In the genomic region with DNA sequence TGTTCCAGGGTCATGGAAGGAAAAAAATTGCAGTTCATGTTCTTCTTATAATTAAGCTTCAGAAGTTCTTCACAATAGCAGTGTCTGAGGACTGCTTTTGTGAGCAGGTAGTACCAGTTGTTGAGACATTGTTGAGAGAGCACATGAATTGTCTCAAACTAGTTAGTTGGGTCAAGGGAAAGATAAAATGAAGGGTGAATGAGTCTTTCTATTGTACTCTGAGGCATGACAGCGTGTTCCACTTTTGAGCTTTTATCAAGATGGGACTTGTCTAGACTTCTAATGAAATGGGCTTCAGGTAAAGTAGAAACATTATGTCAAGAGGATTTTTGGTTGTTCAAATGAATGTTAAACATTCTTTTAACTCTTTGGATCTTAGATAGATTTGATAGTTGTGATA, we compare ENCODE assay signal across 16 cellular contexts. TPM values are rescaled to one million over a fixed set of nuclear protein-coding genes. Genes with fewer than 3 reads are reported as not detected.
DNase-seq lines count a peak whose midpoint lies in the region; ATAC-seq, FAIRE-seq and TF ChIP-seq lines count a peak whose summit lies in the region.
"Had no signal": no experiment of that assay in that cellular context is flagged by ENCODE, and none has a peak within 500 bp of the region (broad histone marks: within the 10 kb centered on the region; RNA-seq: fewer than 3 reads in every experiment).

No MANE protein-coding gene starts in this region.

- H3K4me3 Mint-ChIP-seq in WTC11, result no peak overlapping the region
- H3K4me3 Mint-ChIP-seq in immature natural killer cell, result peak overlapping the region in 2 of 5 donors; percentile 12 to 24
- H3K4me3 Mint-ChIP-seq in type B pancreatic cell, result peak overlapping the region; percentile 50
- H3K4me3 Mint-ChIP-seq: neural crest cell had no signal

- H3K9me2 ChIP-seq in MM.1S (replicated peaks; ENCODE audit: insufficient read depth, low read length), result no peaks in the 10 kb centered on the region

- H3K4me2 ChIP-seq in MM.1S (ENCODE audit: low read depth, low read length), result no peak overlapping the region

- intact Hi-C loops in Right ventricle myocardium superior (cut with DNase I), result no loop called here
- intact Hi-C loops in cardiac septum (cut with DNase I), result no loop called here

- peaks cover 15% of the 10 kb centered on the region for H3K4me1 ChIP-seq in MM.1S (ENCODE audit: low read length)

- H3K27me3 Mint-ChIP-seq in WTC11 (ENCODE audit: low read depth) (no peaks in the 10 kb centered on the region), immature natural killer cell (ENCODE audit: low read depth in 3 of 3) (peaks cover 0 to 3% (median 0%) of the 10 kb centered on the region in 3 donors), type B pancreatic cell (no peaks in the 10 kb centered on the region)

- no peaks in the 10 kb centered on the region for H3K27me3 ChIP-seq in MM.1S (replicated peaks; ENCODE audit: insufficient read depth, low read length)
- H3K27me3 ChIP-seq: thyroid gland had no signal

- H3K27ac ChIP-seq in MM.1S (ENCODE audit: low read length), result no peak overlapping the region
- H3K27ac ChIP-seq: thyroid gland had no signal

- ATAC-seq in Right ventricle myocardium superior (ENCODE audit: poor library complexity) (peak; percentile 3), WTC11 (no peak)

- no peaks in the 10 kb centered on the region for H4K20me1 ChIP-seq in MM.1S (ENCODE audit: insufficient read depth, low read length)

- H3K27ac Mint-ChIP-seq in WTC11, result peak overlapping the region; percentile 92
- peak overlapping the region in 5 of 6 donors; percentile 17 to 71 (median 39) for H3K27ac Mint-ChIP-seq in immature natural killer cell
- peak overlapping the region; percentile 42 for H3K27ac Mint-ChIP-seq in type B pancreatic cell

- no peak for TF ChIP-seq CTCF in WTC11 (IDR thresholded peaks at IDR 0.05)
- TF ChIP-seq CTCF in type B pancreatic cell (conservative IDR thresholded peaks at IDR 0.05), result no peak
- no peak for TF ChIP-seq CTCF in MM.1S (IDR thresholded peaks at IDR 0.05; ENCODE audit: low read length)
- no peak for TF ChIP-seq CTCF in D721Med (IDR thresholded peaks at IDR 0.05; ENCODE audit: insufficient read depth, missing control alignments)

- H3K36me3 ChIP-seq in MM.1S (replicated peaks; ENCODE audit: insufficient read depth, low read length), result no peaks in the 10 kb centered on the region
- H3K36me3 ChIP-seq: thyroid gland had no signal

- peaks cover 79% of the 10 kb centered on the region for H3K79me2 ChIP-seq in MM.1S (ENCODE audit: low read length)

- H3K9ac ChIP-seq in MM.1S (ENCODE audit: low read length), result no peak overlapping the region

- H3K9me3 ChIP-seq in MM.1S (replicated peaks; ENCODE audit: insufficient read depth, low read length), result no peaks in the 10 kb centered on the region
- H3K9me3 ChIP-seq: thyroid gland had no signal

- CTCF ChIA-PET in WTC11 (lab: Charles Lee), result no interaction called here

- POLR2A ChIA-PET in WTC11 (lab: Charles Lee), result no interaction called here

- H3K9me3 Mint-ChIP-seq in WTC11, result peaks cover 12% of the 10 kb centered on the region
- no peaks in the 10 kb centered on the region for H3K9me3 Mint-ChIP-seq in immature natural killer cell
- H3K9me3 Mint-ChIP-seq in type B pancreatic cell, result no peaks in the 10 kb centered on the region
- H3K9me3 Mint-ChIP-seq: neural crest cell had no signal

- H3K4me1 Mint-ChIP-seq in WTC11 (peaks cover 26% of the 10 kb centered on the region), immature natural killer cell (peaks cover 51 to 60% of the 10 kb centered on the region in 2 donors), type B pancreatic cell (ENCODE audit: unreplicated experiment) (peaks cover 25% of the 10 kb centered on the region)

- no peak overlapping the region for H3K4me3 ChIP-seq in MM.1S (ENCODE audit: low read length)
- H3K4me3 ChIP-seq: thyroid gland had no signal

- no peak for DNase-seq in Right ventricle myocardium superior
- DNase-seq in cardiac septum (ENCODE audit: low spot score), result no peak
- no peak for DNase-seq in WTC11 (ENCODE audit: low spot score)
- no peak for DNase-seq in immature natural killer cell
- no peak for DNase-seq in type B pancreatic cell (ENCODE audit: extremely low spot score, unreplicated experiment)
- no peak for DNase-seq in H4 (ENCODE audit: low spot score)
- DNase-seq in MM.1S, result no peak
- no peak for DNase-seq in D721Med (ENCODE audit: insufficient read length, low spot score)
- DNase-seq: activated CD4-positive, alpha-beta T cell treated with anti-CD3 and anti-CD28 coated beads for 48 hours; activated gamma-delta T cell treated with Interleukin-2 at 50 U/mL for 16 hours; central memory CD4-positive, alpha-beta T cell; DMS53; glutamatergic neuron; small intestine; thyroid gland had no signal

- peaks cover 7% of the 10 kb centered on the region; the same call in 1 of the 2 replicates for H3F3A ChIP-seq in MM.1S (ENCODE audit: insufficient read depth, low read length)

- peaks cover 8% of the 10 kb centered on the region; the same call in 1 of the 2 replicates for H3K36me3 Mint-ChIP-seq in WTC11
- H3K36me3 Mint-ChIP-seq in immature natural killer cell, result no peaks in the 10 kb centered on the region
- H3K36me3 Mint-ChIP-seq in type B pancreatic cell, result peaks cover 13% of the 10 kb centered on the region

- no peak overlapping the region for H2AFZ ChIP-seq in MM.1S (ENCODE audit: low read length)

- no peak for FAIRE-seq in D721Med (lab: Jason Lieb, UNC)
- FAIRE-seq: small intestine had no signal

TF ChIP-seq in WTC11, 78 proteins besides CTCF, POLR2A, EP300 and RAD21:
- no peak for TF ChIP-seq SOX15 (CRISPR knock-in tag; IDR thresholded peaks at IDR 0.05)
- no peak for TF ChIP-seq NR3C1 (CRISPR knock-in tag; conservative IDR thresholded peaks at IDR 0.05; ENCODE audit: low read depth)
- TF ChIP-seq, protein P1, sequence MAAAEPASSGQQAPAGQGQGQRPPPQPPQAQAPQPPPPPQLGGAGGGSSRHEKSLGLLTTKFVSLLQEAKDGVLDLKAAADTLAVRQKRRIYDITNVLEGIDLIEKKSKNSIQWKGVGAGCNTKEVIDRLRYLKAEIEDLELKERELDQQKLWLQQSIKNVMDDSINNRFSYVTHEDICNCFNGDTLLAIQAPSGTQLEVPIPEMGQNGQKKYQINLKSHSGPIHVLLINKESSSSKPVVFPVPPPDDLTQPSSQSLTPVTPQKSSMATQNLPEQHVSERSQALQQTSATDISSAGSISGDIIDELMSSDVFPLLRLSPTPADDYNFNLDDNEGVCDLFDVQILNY (CRISPR knock-in tag; IDR thresholded peaks at IDR 0.05), result no peak
- TF ChIP-seq SMAD3 (CRISPR knock-in tag; IDR thresholded peaks at IDR 0.05; ENCODE audit: borderline replicate concordance), result no peak
- TF ChIP-seq, protein P2, sequence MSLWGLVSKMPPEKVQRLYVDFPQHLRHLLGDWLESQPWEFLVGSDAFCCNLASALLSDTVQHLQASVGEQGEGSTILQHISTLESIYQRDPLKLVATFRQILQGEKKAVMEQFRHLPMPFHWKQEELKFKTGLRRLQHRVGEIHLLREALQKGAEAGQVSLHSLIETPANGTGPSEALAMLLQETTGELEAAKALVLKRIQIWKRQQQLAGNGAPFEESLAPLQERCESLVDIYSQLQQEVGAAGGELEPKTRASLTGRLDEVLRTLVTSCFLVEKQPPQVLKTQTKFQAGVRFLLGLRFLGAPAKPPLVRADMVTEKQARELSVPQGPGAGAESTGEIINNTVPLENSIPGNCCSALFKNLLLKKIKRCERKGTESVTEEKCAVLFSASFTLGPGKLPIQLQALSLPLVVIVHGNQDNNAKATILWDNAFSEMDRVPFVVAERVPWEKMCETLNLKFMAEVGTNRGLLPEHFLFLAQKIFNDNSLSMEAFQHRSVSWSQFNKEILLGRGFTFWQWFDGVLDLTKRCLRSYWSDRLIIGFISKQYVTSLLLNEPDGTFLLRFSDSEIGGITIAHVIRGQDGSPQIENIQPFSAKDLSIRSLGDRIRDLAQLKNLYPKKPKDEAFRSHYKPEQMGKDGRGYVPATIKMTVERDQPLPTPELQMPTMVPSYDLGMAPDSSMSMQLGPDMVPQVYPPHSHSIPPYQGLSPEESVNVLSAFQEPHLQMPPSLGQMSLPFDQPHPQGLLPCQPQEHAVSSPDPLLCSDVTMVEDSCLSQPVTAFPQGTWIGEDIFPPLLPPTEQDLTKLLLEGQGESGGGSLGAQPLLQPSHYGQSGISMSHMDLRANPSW (CRISPR knock-in tag; conservative IDR thresholded peaks at IDR 0.05; ENCODE audit: low read depth), result no peak
- no peak for TF ChIP-seq MXD4 (CRISPR knock-in tag; IDR thresholded peaks at IDR 0.05; ENCODE audit: borderline replicate concordance)
- TF ChIP-seq ZBTB21 (CRISPR knock-in tag; IDR thresholded peaks at IDR 0.05; ENCODE audit: borderline replicate concordance), result no peak
- no peak for TF ChIP-seq ZNF671 (CRISPR knock-in tag; IDR thresholded peaks at IDR 0.05)
- no peak for TF ChIP-seq TCF7 (CRISPR knock-in tag; IDR thresholded peaks at IDR 0.05; ENCODE audit: low read depth)

RNA-seq across cellular contexts. Expression of a gene that starts 26.0 kb away (rescaled TPM):
- 36.2 TPM for total RNA-seq in Right ventricle myocardium superior
- 47.5 TPM for total RNA-seq in cardiac septum
- 18.5 to 24.2 TPM (median 19.8 TPM) in 3 replicates for total RNA-seq in WTC11 (2021)
- polyA plus RNA-seq in immature natural killer cell, result 10 to 100 TPM in 2 of 3 donors, 1 to 10 TPM in 1; 9.9 to 55.7 (median 20.2) TPM
- total RNA-seq in type B pancreatic cell (ENCODE audit: low replicate concordance), result 21.5 and 48.3 TPM in 2 replicates
- total RNA-seq in H4 (2014; rRNA removed; shearing (Covaris generic)), result 3.1 and 4.9 TPM in 2 replicates

Comparison
In these comparisons a context has a peak if more than half of its experiments do, and no peak if none do; other contexts are left out.
1. H3K27ac Mint-ChIP-seq: peak in every context shown above with its lines; median percentile 92 in WTC11; 42 in type B pancreatic cell; 39 in immature natural killer cell.